ENCODE assay signal across 11 cellular contexts in genomic region chr6:31574106-31575061, GRCh38. TPM values are rescaled to one million over a fixed set of nuclear protein-coding genes. Genes with fewer than 3 reads are reported as not detected.
A peak's percentile ranks its signal among the peaks of the same experiment; 100 is the strongest.
DNase-seq lines count a peak whose midpoint lies in the region; ATAC-seq and TF ChIP-seq lines count a peak whose summit lies in the region.
"Had no signal": no experiment of that assay in that cellular context is flagged by ENCODE, and none has a peak within 500 bp of the region (broad histone marks: within the 10 kb centered on the region; RNA-seq: fewer than 3 reads in every experiment).

No MANE protein-coding gene starts in this region.

- 0 out of 2 replicates have a peak, but pooled peaks cover 7% of the 10 kb centered on the region for H4K20me1 ChIP-seq in BLaER1

- H3K4me1 ChIP-seq in BLaER1, result peaks cover 99% of the 10 kb centered on the region
- H3K4me1 ChIP-seq in psoas muscle, result no peaks in the 10 kb centered on the region
- no peaks in the 10 kb centered on the region for H3K4me1 ChIP-seq in ascending aorta
- H3K4me1 ChIP-seq: prostate gland had no signal

- peak overlapping the region; percentile 98 for H3K4me2 ChIP-seq in BLaER1

- WGBS in psoas muscle, 3 donors, result 74 to 86% (median 80%) methylated on average over 14 of the region's 14 CpGs

- H3K9me3 Mint-ChIP-seq in WTC11 (no peaks in the 10 kb centered on the region), immature natural killer cell (no peaks in the 10 kb centered on the region)

- POLR2A ChIA-PET in WTC11 (lab: Charles Lee), result no interaction called here

- H3K27ac Mint-ChIP-seq in WTC11, result no peak overlapping the region
- peak overlapping the region; percentile 83 to 97 (median 92) for H3K27ac Mint-ChIP-seq in immature natural killer cell

- H3K27ac ChIP-seq in BLaER1 (peak overlapping the region; percentile 94), psoas muscle (no peak overlapping the region), ascending aorta (no peak overlapping the region)
- H3K27ac ChIP-seq: prostate gland had no signal

- CTCF ChIA-PET in WTC11 (lab: Charles Lee), result interaction anchor here (0.6 to 15.1 kb wide), 13 partner anchors 8 to 132 kb away, joined by 3 to 293 read pairs (median 3); partner anchors contain the start of genes ATP6V1G2, LST1, LTB and NCR3

- peaks cover 25% of the 10 kb centered on the region for H3K36me3 ChIP-seq in BLaER1
- no peaks in the 10 kb centered on the region for H3K36me3 ChIP-seq in psoas muscle (ENCODE audit: insufficient read depth in 1 of 2, low read depth in 1 of 2)
- H3K36me3 ChIP-seq in ascending aorta, result no peaks in the 10 kb centered on the region
- H3K36me3 ChIP-seq: prostate gland had no signal

- H3K27me3 ChIP-seq in BLaER1 (no peaks in the 10 kb centered on the region), psoas muscle (ENCODE audit: insufficient read depth in 3 of 3, low read length in 2 of 3) (no peaks in the 10 kb centered on the region), ascending aorta (no peaks in the 10 kb centered on the region)

- ATAC-seq in WTC11 (peak; percentile 59), psoas muscle (no peak), Right ventricle myocardium superior (ENCODE audit: poor library complexity) (no peak)

- H3K27me3 Mint-ChIP-seq in WTC11 (ENCODE audit: low read depth) (peaks cover 32% of the 10 kb centered on the region), immature natural killer cell (ENCODE audit: low read depth in 3 of 3) (peaks cover 6 to 16% (median 6%) of the 10 kb centered on the region in 3 donors)

- H3K4me1 Mint-ChIP-seq in WTC11 (peaks cover 21% of the 10 kb centered on the region), immature natural killer cell (peaks cover 82 to 90% of the 10 kb centered on the region in 2 donors)

- H3K36me3 Mint-ChIP-seq in WTC11 (no peaks in the 10 kb centered on the region), immature natural killer cell (peaks cover 3 to 6% (median 4%) of the 10 kb centered on the region in 3 donors)

- H3K4me3 Mint-ChIP-seq in WTC11 (no peak overlapping the region), immature natural killer cell (peak overlapping the region; percentile 14 to 96 (median 58))

- TF ChIP-seq CTCF in GM12872 (IDR thresholded peaks at IDR 0.05; ENCODE audit: insufficient read depth, low read depth, low read length) (peak; percentile 28; the same call in 2 of the 3 replicates), WTC11 (IDR thresholded peaks at IDR 0.05) (no peak), psoas muscle (IDR thresholded peaks at IDR 0.05) (no peak), ascending aorta (IDR thresholded peaks at IDR 0.05) (no peak)

- DNase-seq in WTC11 (ENCODE audit: low spot score) (no peak), immature natural killer cell (no peak), psoas muscle (no peak), NCI-H146 (lab: John Stamatoyannopoulos, UW) (no peak), Right ventricle myocardium superior (no peak), ascending aorta (ENCODE audit: low spot score in 2 of 2) (no peak)
- DNase-seq: NCI-H226 had no signal

- peak overlapping the region; percentile 87 for H3K9ac ChIP-seq in BLaER1

- peak overlapping the region; percentile 74 for H3K4me3 ChIP-seq in BLaER1
- H3K4me3 ChIP-seq in psoas muscle, result no peak overlapping the region
- H3K4me3 ChIP-seq in ascending aorta, result no peak overlapping the region

- intact Hi-C loops in psoas muscle (cut with DNase I) (no loop called here), Right ventricle myocardium superior (cut with DNase I) (no loop called here), ascending aorta (cut with DNase I) (no loop called here)

- H3K9me3 ChIP-seq in BLaER1, result no peaks in the 10 kb centered on the region
- no peaks in the 10 kb centered on the region for H3K9me3 ChIP-seq in psoas muscle
- no peaks in the 10 kb centered on the region for H3K9me3 ChIP-seq in ascending aorta
- H3K9me3 ChIP-seq: prostate gland had no signal

TF ChIP-seq in WTC11, 78 proteins besides CTCF, POLR2A, EP300 and RAD21:
- TF ChIP-seq SMAD3 (CRISPR knock-in tag; IDR thresholded peaks at IDR 0.05; ENCODE audit: borderline replicate concordance) (no peak), STAT6 (CRISPR knock-in tag; conservative IDR thresholded peaks at IDR 0.05; ENCODE audit: low read depth) (no peak), SOX15 (CRISPR knock-in tag; IDR thresholded peaks at IDR 0.05) (no peak), CREB1 (CRISPR knock-in tag; IDR thresholded peaks at IDR 0.05) (no peak), ZBTB43 (CRISPR knock-in tag; IDR thresholded peaks at IDR 0.05) (no peak), ZMAT4 (CRISPR knock-in tag; IDR thresholded peaks at IDR 0.05) (no peak), ZBTB21 (CRISPR knock-in tag; IDR thresholded peaks at IDR 0.05; ENCODE audit: borderline replicate concordance) (no peak), E2F5 (CRISPR knock-in tag; IDR thresholded peaks at IDR 0.05) (no peak)

RNA-seq across cellular contexts. Expression of gene TNF, which starts 1.0 kb away (rescaled TPM):
- total RNA-seq in WTC11 (2021) (0.23 to 0.46 TPM (median 0.31 TPM) in 3 replicates), psoas muscle (under 1 TPM in 3 of 4 donors, not detected in 1; 0.34 to 0.81 (median 0.61) TPM), Right ventricle myocardium superior (0.59 TPM), ascending aorta (11.5 TPM)
- polyA plus RNA-seq in immature natural killer cell (1 to 10 TPM; 2.1 to 5.9 (median 5.6) TPM), psoas muscle (under 1 TPM in 2 of 3 donors, not detected in 1; 0.09 TPM)
- total RNA-seq: SK-MEL-5 had no signal

RNA-seq across cellular contexts. Expression of gene LTA, which starts 2.3 kb away (rescaled TPM):
- 0.46 to 1.2 TPM (median 0.87 TPM) in 3 replicates for total RNA-seq in WTC11 (2021)
- polyA plus RNA-seq in immature natural killer cell, result 1 to 10 TPM; 1.4 to 6.6 (median 3.1) TPM
- total RNA-seq in psoas muscle, result not detected
- under 1 TPM in 2 of 3 donors, not detected in 1; 0.05 to 0.10 TPM for polyA plus RNA-seq in psoas muscle
- not detected for total RNA-seq in Right ventricle myocardium superior
- not detected for total RNA-seq in ascending aorta
- total RNA-seq: SK-MEL-5 had no signal

RNA-seq across cellular contexts. Expression of gene LTB, which starts 7.8 kb away (rescaled TPM):
- total RNA-seq in WTC11 (2021) (1.0 to 1.5 TPM (median 1.3 TPM) in 3 replicates), psoas muscle (under 1 TPM; 0.69 to 0.79 (median 0.74) TPM), Right ventricle myocardium superior (not detected), ascending aorta (not detected)
- polyA plus RNA-seq in immature natural killer cell (100 to 1,000 TPM; 132 to 137 (median 133) TPM), psoas muscle (1 to 10 TPM in 1 of 3 donors, under 1 TPM in 2; 0.08 to 1.0 (median 0.17) TPM)
- total RNA-seq: SK-MEL-5 had no signal

RNA-seq across cellular contexts. Expression of gene LST1, which starts 11.7 kb away (rescaled TPM):
- total RNA-seq in WTC11 (2021) (0.34 to 0.66 TPM in 2 of 3 replicates, not detected in the other), psoas muscle (1 to 10 TPM; 1.8 to 5.6 (median 3.1) TPM), Right ventricle myocardium superior (5.5 TPM), ascending aorta (21.4 TPM)
- polyA plus RNA-seq in immature natural killer cell (10 to 100 TPM; 20.3 to 44.8 (median 42.3) TPM), psoas muscle (1 to 10 TPM; 1.2 to 1.8 (median 1.7) TPM)
- total RNA-seq: SK-MEL-5 had no signal

RNA-seq across cellular contexts. Expression of gene NCR3, which starts 18.4 kb away (rescaled TPM):
- total RNA-seq in WTC11 (2021) (not detected in 3 replicates), psoas muscle (not detected), Right ventricle myocardium superior (not detected), ascending aorta (not detected)
- polyA plus RNA-seq in immature natural killer cell (100 to 1,000 TPM; 393 to 414 (median 409) TPM), psoas muscle (under 1 TPM in 2 of 3 donors, not detected in 1; 0.08 to 0.20 TPM)
- total RNA-seq: prostate gland, SK-MEL-5 had no signal
